ENCODE assay signal across 12 cellular contexts in the genomic region with DNA sequence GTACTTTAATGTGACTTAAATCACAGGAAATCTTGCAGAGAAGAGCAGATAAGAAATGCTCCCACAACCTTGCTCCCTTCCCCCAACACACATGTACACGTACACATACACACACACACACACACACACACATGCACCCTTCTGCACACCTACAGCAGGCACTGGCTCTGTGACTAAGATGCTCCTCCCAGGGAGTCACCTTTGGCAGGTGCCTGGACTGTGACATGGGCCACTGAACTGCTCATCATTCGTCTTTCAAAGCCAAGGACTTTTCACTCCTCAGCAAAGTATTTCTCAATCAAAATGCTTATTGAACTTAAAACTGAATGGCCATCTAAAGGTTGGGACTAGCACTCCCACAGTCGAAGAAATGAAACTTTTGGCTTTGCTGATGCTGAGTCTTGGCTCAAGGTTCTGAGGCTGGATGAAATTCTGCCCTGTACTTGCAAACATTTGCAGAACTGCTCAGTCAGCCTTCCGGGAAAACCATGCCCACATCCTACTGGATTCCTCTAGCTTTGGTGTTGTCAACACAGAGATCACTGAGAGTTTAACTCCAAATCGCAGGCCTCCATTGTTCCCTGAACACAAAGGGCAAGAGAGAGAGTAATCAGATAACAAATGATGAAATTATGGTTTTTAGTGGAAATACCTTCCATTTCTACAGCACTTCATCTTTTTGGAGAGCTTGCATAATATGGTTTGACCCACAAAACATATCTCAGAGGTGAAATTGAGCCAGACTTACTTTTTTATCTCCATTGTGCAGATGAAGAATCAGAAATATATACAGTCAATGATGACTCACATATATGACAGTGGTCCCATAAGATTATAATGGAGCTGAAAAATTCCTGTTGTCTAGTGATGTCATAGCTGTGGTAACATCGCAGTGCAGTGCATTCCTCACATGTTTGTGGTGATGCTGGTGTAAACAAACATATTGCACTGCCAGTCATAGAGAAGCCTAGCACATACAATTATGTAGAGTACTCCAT.
DNase-seq lines count a peak whose midpoint lies in the region; ATAC-seq, FAIRE-seq and TF ChIP-seq lines count a peak whose summit lies in the region.
"Had no signal": no experiment of that assay in that cellular context is flagged by ENCODE, and none has a peak within 500 bp of the region (broad histone marks: within the 10 kb centered on the region; RNA-seq: fewer than 3 reads in every experiment).

No MANE protein-coding gene starts in this region.

- no peaks in the 10 kb centered on the region for H3K9me3 ChIP-seq in skeletal muscle satellite cell (replicated peaks; ENCODE audit: low read length)
- H3K9me3 ChIP-seq: colonic mucosa had no signal

- no peaks in the 10 kb centered on the region for H3K27me3 ChIP-seq in skeletal muscle satellite cell (ENCODE audit: control insufficient read depth, insufficient read depth, low read length)
- H3K27me3 ChIP-seq: colonic mucosa had no signal

- no peak for FAIRE-seq in frontal cortex (lab: Jason Lieb, UNC)
- FAIRE-seq: GM18507 had no signal

- peak; percentile 46 for DNase-seq in NOMO-1 treated with DMSO at 0.1 percent for 48 hours (lab: John Stamatoyannopoulos, UW; ENCODE audit: unreplicated experiment)
- no peak for DNase-seq in NOMO-1 treated with dmso at 0.1 percent for 144 hours (lab: John Stamatoyannopoulos, UW; ENCODE audit: unreplicated experiment)
- DNase-seq in T1000 (lab: John Stamatoyannopoulos, UW): peak; percentile 38
- peak; percentile 94 for DNase-seq in fibroblast of villous mesenchyme (ENCODE audit: low read depth)
- DNase-seq in NCI-H2029 (lab: John Stamatoyannopoulos, UW): no peak
- DNase-seq in frontal cortex (ENCODE audit: low spot score in 2 of 2): no peak
- DNase-seq: activated CD4-positive, alpha-beta T cell treated with anti-CD3 and anti-CD28 coated beads, Interleukin-2, amount 50 U/mL, for 1 hour; colonic mucosa; NCI-H2081 had no signal

- H3K36me3 ChIP-seq in skeletal muscle satellite cell (ENCODE audit: insufficient read depth, low read length): no peaks in the 10 kb centered on the region
- H3K36me3 ChIP-seq: colonic mucosa had no signal

- H3K4me3 ChIP-seq in fibroblast of villous mesenchyme (ENCODE audit: low read depth, low read length) (no peak overlapping the region), skeletal muscle satellite cell (ENCODE audit: low read length) (no peak overlapping the region)
- H3K4me3 ChIP-seq: colonic mucosa had no signal

- ATAC-seq in HG02588 (IDR thresholded peaks at IDR 0.05; ENCODE audit: unreplicated experiment): no peak

- H3K4me1 ChIP-seq in skeletal muscle satellite cell (ENCODE audit: control insufficient read depth, insufficient read depth, low read length): peaks cover 41% of the 10 kb centered on the region
- H3K4me1 ChIP-seq: colonic mucosa had no signal

- H3K9ac ChIP-seq in skeletal muscle satellite cell (ENCODE audit: low read depth, low read length): peak overlapping the region; percentile 63

- H3K4me2 ChIP-seq in skeletal muscle satellite cell (ENCODE audit: low read length): peak overlapping the region; percentile 6

- TF ChIP-seq CTCF in fibroblast of villous mesenchyme (IDR thresholded peaks at IDR 0.05; ENCODE audit: insufficient read depth, low read depth, low read length): no peak

Comparison
In these comparisons a context has a peak if more than half of its experiments do, and no peak if none do; other contexts are left out.
1. DNase-seq: peak in NOMO-1 treated with DMSO at 0.1 percent for 48 hours (single experiment), T1000 (single experiment) and fibroblast of villous mesenchyme (single experiment); none in NOMO-1 treated with dmso at 0.1 percent for 144 hours (single experiment), NCI-H2029 (single experiment) and frontal cortex (0 of 2).